14 cellular contexts compared by ENCODE assay signal in genomic region chr9:92971121-92971520, GRCh38. TPM values are rescaled to one million over a fixed set of nuclear protein-coding genes. Genes with fewer than 3 reads are reported as not detected.
DNase-seq lines count a peak whose midpoint lies in the region; ATAC-seq and TF ChIP-seq lines count a peak whose summit lies in the region.
"Had no signal": no experiment of that assay in that cellular context is flagged by ENCODE, and none has a peak within 500 bp of the region (broad histone marks: within the 10 kb centered on the region; RNA-seq: fewer than 3 reads in every experiment).

No MANE protein-coding gene starts in this region.

- H3K27ac ChIP-seq in CD8-positive, alpha-beta memory T cell (ENCODE audit: low read depth, low read length): no peak overlapping the region
- H3K27ac ChIP-seq in Karpas-422 (ENCODE audit: low read length): no peak overlapping the region
- H3K27ac ChIP-seq: brain microvascular endothelial cell, gastroesophageal sphincter had no signal

- TF ChIP-seq CTCF in mesothelial cell of epicardium (IDR thresholded peaks at IDR 0.05; ENCODE audit: unreplicated experiment): no peak

- no peaks in the 10 kb centered on the region for H3K27me3 ChIP-seq in CD8-positive, alpha-beta memory T cell (ENCODE audit: insufficient read depth, low read length, poor library complexity, severe bottlenecking)
- H3K27me3 ChIP-seq in Karpas-422 (ENCODE audit: low read length): no peaks in the 10 kb centered on the region
- H3K27me3 ChIP-seq: brain microvascular endothelial cell, gastroesophageal sphincter, Peyer's patch had no signal

- H4K20me1 ChIP-seq in Karpas-422 (ENCODE audit: insufficient read depth, low read depth, low read length): no peaks in the 10 kb centered on the region

- intact Hi-C loops in Right ventricle myocardium superior (cut with DNase I): no loop called here

- H3K4me1 Mint-ChIP-seq in CD8-positive, alpha-beta memory T cell: peaks cover 81 to 97% (median 84%) of the 10 kb centered on the region in 3 donors
- peaks cover 93% of the 10 kb centered on the region for H3K4me1 Mint-ChIP-seq in activated T-cell treated with anti-CD3 and anti-CD28 coated beads, Interleukin-2, amount 50 U/mL, for 72 hours (ENCODE audit: low read depth)
- H3K4me1 Mint-ChIP-seq in mesothelial cell of epicardium: peaks cover 51% of the 10 kb centered on the region

- peak; percentile 4 for DNase-seq in AG20443 (ENCODE audit: low spot score)
- no peak for DNase-seq in CD8-positive, alpha-beta memory T cell
- DNase-seq in activated T-cell treated with anti-CD3 and anti-CD28 coated beads, Interleukin-2, amount 50 U/mL, for 72 hours: no peak
- DNase-seq in mesothelial cell of epicardium (ENCODE audit: low spot score in 2 of 2, unreplicated experiment in 2 of 2): no peak
- no peak for DNase-seq in NCI-H1092 (lab: John Stamatoyannopoulos, UW)
- no peak for DNase-seq in Karpas-422
- DNase-seq in Right ventricle myocardium superior: no peak
- no peak for DNase-seq in NCI-H1105 treated with DMSO at 0.1 percent for 48 hours (lab: John Stamatoyannopoulos, UW)
- DNase-seq: NCI-H1092 treated with DMSO at 0.1 percent for 48 hours; NCI-H524 treated with DMSO at 0.1 percent for 48 hours; stimulated activated naive CD4-positive, alpha-beta T cell had no signal

- no peak for ATAC-seq in activated T-cell treated with anti-CD3 and anti-CD28 coated beads, Interleukin-2, amount 50 U/mL, for 72 hours (replicated peaks in 1 of 2)
- no peak for ATAC-seq in Right ventricle myocardium superior (ENCODE audit: poor library complexity)
- ATAC-seq: gastroesophageal sphincter had no signal

- H3K79me2 ChIP-seq in Karpas-422 (ENCODE audit: low read length): peaks cover 63% of the 10 kb centered on the region

- H2AFZ ChIP-seq in Karpas-422 (ENCODE audit: low read length): no peak overlapping the region

- H3K4me3 Mint-ChIP-seq in CD8-positive, alpha-beta memory T cell: peak overlapping the region; percentile 72 to 95 (median 93)
- peak overlapping the region; percentile 73 to 93 for H3K4me3 Mint-ChIP-seq in activated T-cell treated with anti-CD3 and anti-CD28 coated beads, Interleukin-2, amount 50 U/mL, for 72 hours
- no peak overlapping the region for H3K4me3 Mint-ChIP-seq in mesothelial cell of epicardium

- H3K27ac Mint-ChIP-seq in CD8-positive, alpha-beta memory T cell: peak overlapping the region; percentile 85 to 99 (median 92)
- peak overlapping the region; percentile 76 for H3K27ac Mint-ChIP-seq in activated T-cell treated with anti-CD3 and anti-CD28 coated beads, Interleukin-2, amount 50 U/mL, for 72 hours
- H3K27ac Mint-ChIP-seq in mesothelial cell of epicardium: peak overlapping the region; percentile 91

- H3K4me2 ChIP-seq in Karpas-422 (ENCODE audit: low read depth, low read length, poor library complexity, severe bottlenecking): no peak overlapping the region

- peaks cover 8 to 68% (median 13%) of the 10 kb centered on the region in 3 donors for H3K36me3 Mint-ChIP-seq in CD8-positive, alpha-beta memory T cell
- peaks cover 3 to 15% of the 10 kb centered on the region in 2 donors for H3K36me3 Mint-ChIP-seq in activated T-cell treated with anti-CD3 and anti-CD28 coated beads, Interleukin-2, amount 50 U/mL, for 72 hours (ENCODE audit: insufficient read depth in 2 of 2)
- no peaks in the 10 kb centered on the region for H3K36me3 Mint-ChIP-seq in mesothelial cell of epicardium

- H3K4me1 ChIP-seq in CD8-positive, alpha-beta memory T cell (ENCODE audit: insufficient read depth, low read length): peaks cover 94% of the 10 kb centered on the region
- H3K4me1 ChIP-seq in Karpas-422 (ENCODE audit: low read length): no peaks in the 10 kb centered on the region

- peak overlapping the region; percentile 73 for H3K4me3 ChIP-seq in CD8-positive, alpha-beta memory T cell (ENCODE audit: low read length)
- no peak overlapping the region for H3K4me3 ChIP-seq in Karpas-422 (ENCODE audit: low read length)
- H3K4me3 ChIP-seq: gastroesophageal sphincter, Peyer's patch had no signal

- POLR2A ChIA-PET in CD8-positive, alpha-beta memory T cell (lab: Charles Lee): no interaction called here

- H3K9ac ChIP-seq in Karpas-422 (ENCODE audit: low read length): no peak overlapping the region

- CTCF ChIA-PET in CD8-positive, alpha-beta memory T cell (lab: Charles Lee): interaction anchor here (1.2 kb wide), 1 partner anchor 14 kb away, joined by 3 read pairs; no protein-coding TSS in a partner anchor

- no peaks in the 10 kb centered on the region for H3K9me3 ChIP-seq in CD8-positive, alpha-beta memory T cell (ENCODE audit: low read length)
- H3K9me3 ChIP-seq in Karpas-422 (ENCODE audit: low read length): no peaks in the 10 kb centered on the region
- H3K9me3 ChIP-seq: gastroesophageal sphincter, Peyer's patch had no signal

- no peaks in the 10 kb centered on the region for H3K9me2 ChIP-seq in Karpas-422 (replicated peaks; ENCODE audit: insufficient read depth, low read length)

- H3K36me3 ChIP-seq in CD8-positive, alpha-beta memory T cell (ENCODE audit: insufficient read depth, low read length): peaks cover 14% of the 10 kb centered on the region
- no peaks in the 10 kb centered on the region for H3K36me3 ChIP-seq in Karpas-422 (ENCODE audit: insufficient read depth, low read length)
- H3K36me3 ChIP-seq: brain microvascular endothelial cell, gastroesophageal sphincter, Peyer's patch had no signal

- H3K9me3 Mint-ChIP-seq in CD8-positive, alpha-beta memory T cell: no peaks in the 10 kb centered on the region
- no peaks in the 10 kb centered on the region for H3K9me3 Mint-ChIP-seq in activated T-cell treated with anti-CD3 and anti-CD28 coated beads, Interleukin-2, amount 50 U/mL, for 72 hours
- no peaks in the 10 kb centered on the region for H3K9me3 Mint-ChIP-seq in mesothelial cell of epicardium

- no peaks in the 10 kb centered on the region for H3K27me3 Mint-ChIP-seq in CD8-positive, alpha-beta memory T cell
- H3K27me3 Mint-ChIP-seq in activated T-cell treated with anti-CD3 and anti-CD28 coated beads, Interleukin-2, amount 50 U/mL, for 72 hours (ENCODE audit: low read depth): no peaks in the 10 kb centered on the region
- H3K27me3 Mint-ChIP-seq in mesothelial cell of epicardium (ENCODE audit: low read depth): no peaks in the 10 kb centered on the region

RNA-seq across cellular contexts. Expression of gene FGD3, which starts 23.8 kb away (rescaled TPM):
- 10 to 100 TPM; 54.6 to 56.5 TPM for total RNA-seq in CD8-positive, alpha-beta memory T cell
- 134 TPM for polyA plus RNA-seq in CD8-positive, alpha-beta memory T cell
- total RNA-seq in activated T-cell treated with anti-CD3 and anti-CD28 coated beads, Interleukin-2, amount 50 U/mL, for 72 hours: 10 to 100 TPM; 66.2 to 72.9 TPM
- total RNA-seq in mesothelial cell of epicardium: 36.3 to 41.9 TPM (median 39.5 TPM) in 3 replicates
- 9.0 and 24.5 TPM in 2 replicates for total RNA-seq in Karpas-422 (2014; rRNA removed; shearing (Covaris generic); ENCODE audit: low replicate concordance)
- total RNA-seq in Right ventricle myocardium superior: 2.7 TPM
